ENCODE assay signal across 9 cellular contexts in the genomic region with DNA sequence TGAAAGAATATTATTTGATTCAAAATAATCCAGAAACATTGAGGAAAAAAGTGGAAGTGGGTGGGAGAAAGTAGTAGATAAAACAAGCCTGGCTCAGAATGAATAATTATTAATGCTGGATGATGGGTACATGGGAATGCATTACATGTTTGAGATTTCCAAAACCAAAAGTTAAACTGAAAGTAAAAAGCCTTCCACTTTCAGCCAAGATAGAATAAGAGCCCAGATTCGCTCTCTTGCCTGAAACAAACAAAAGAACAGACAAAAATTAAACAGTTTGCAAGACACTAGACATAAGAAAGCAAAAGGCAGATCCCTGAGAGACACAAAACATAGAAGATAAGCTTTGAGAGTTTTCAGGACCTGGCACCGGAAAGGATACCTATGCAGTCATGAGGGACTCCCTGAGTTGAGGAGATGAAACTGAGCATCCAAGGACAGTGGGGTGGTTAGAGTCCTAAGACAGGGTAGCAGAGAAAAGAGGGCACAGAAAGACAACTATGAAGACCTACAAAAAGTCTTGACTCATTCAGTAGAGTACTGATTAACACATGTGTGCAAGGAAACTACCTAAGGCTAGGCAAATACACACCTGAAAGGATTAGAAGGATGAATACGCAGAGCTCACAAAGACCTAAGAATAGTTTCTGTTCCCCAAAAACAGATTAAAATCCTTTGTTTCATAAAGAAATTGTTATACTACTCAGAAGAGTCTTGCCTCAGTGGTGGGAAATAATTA. TPM values are rescaled to one million over a fixed set of nuclear protein-coding genes. Genes with fewer than 3 reads are reported as not detected.
DNase-seq lines count a peak whose midpoint lies in the region; ATAC-seq lines count a peak whose summit lies in the region.
"Had no signal": no experiment of that assay in that cellular context is flagged by ENCODE, and none has a peak within 500 bp of the region (broad histone marks: within the 10 kb centered on the region; RNA-seq: fewer than 3 reads in every experiment).

No MANE protein-coding gene starts in this region.

- no peaks in the 10 kb centered on the region for H3K27me3 Mint-ChIP-seq in activated CD4-positive, alpha-beta T cell treated with anti-CD3 and anti-CD28 coated beads, Interleukin-2, amount 10 ng/mL, durations not matched to agents 7 days and 5 days
- no peaks in the 10 kb centered on the region for H3K27me3 Mint-ChIP-seq in activated T-helper 2 cell treated with anti-CD3 and anti-CD28 coated beads, Interferon-gamma antibody, Interleukin-2, Interleukin-4, amounts not matched to agents 10 μg/mL and 5 μg/mL and 100 μg/mL, durations not matched to agents 14 hours and 24 hours and 36 hours (ENCODE audit: low read depth)
- H3K27me3 Mint-ChIP-seq in stimulated activated naive B cell treated with anti-CD40 and anti-IgM and Interleukin-4, amounts not matched to agents 10 μg/mL and 1 μg/mL and 100 μg/mL, for 72 hours, result no peaks in the 10 kb centered on the region

- intact Hi-C loops in activated T-helper 2 cell treated with anti-CD3 and anti-CD28 coated beads, Interferon-gamma antibody, Interleukin-2, Interleukin-4, amounts not matched to agents 10 μg/mL and 5 μg/mL and 100 μg/mL, durations not matched to agents 14 hours and 24 hours and 36 hours (cut with micrococcal nuclease), result no loop called here

- ATAC-seq in HG02678 (IDR thresholded peaks at IDR 0.05; ENCODE audit: unreplicated experiment), result peak; percentile 77
- peak; percentile 86 to 96 for ATAC-seq in stimulated activated naive B cell treated with anti-CD40 and anti-IgM and Interleukin-4, amounts not matched to agents 10 μg/mL and 1 μg/mL and 100 μg/mL, for 72 hours (replicated peaks)

- peak overlapping the region; percentile 10 for H3K27ac Mint-ChIP-seq in activated CD4-positive, alpha-beta T cell treated with anti-CD3 and anti-CD28 coated beads, Interleukin-2, amount 10 ng/mL, durations not matched to agents 7 days and 5 days
- H3K27ac Mint-ChIP-seq in activated T-helper 2 cell treated with anti-CD3 and anti-CD28 coated beads, Interferon-gamma antibody, Interleukin-2, Interleukin-4, amounts not matched to agents 10 μg/mL and 5 μg/mL and 100 μg/mL, durations not matched to agents 14 hours and 24 hours and 36 hours, result peak overlapping the region; percentile 47
- peak overlapping the region; percentile 47 for H3K27ac Mint-ChIP-seq in stimulated activated naive B cell treated with anti-CD40 and anti-IgM and Interleukin-4, amounts not matched to agents 10 μg/mL and 1 μg/mL and 100 μg/mL, for 72 hours

- peaks cover 10% of the 10 kb centered on the region for H3K4me1 Mint-ChIP-seq in activated CD4-positive, alpha-beta T cell treated with anti-CD3 and anti-CD28 coated beads, Interleukin-2, amount 10 ng/mL, durations not matched to agents 7 days and 5 days
- H3K4me1 Mint-ChIP-seq in activated T-helper 2 cell treated with anti-CD3 and anti-CD28 coated beads, Interferon-gamma antibody, Interleukin-2, Interleukin-4, amounts not matched to agents 10 μg/mL and 5 μg/mL and 100 μg/mL, durations not matched to agents 14 hours and 24 hours and 36 hours (ENCODE audit: low read depth), result peaks cover 12% of the 10 kb centered on the region
- peaks cover 11 to 20% of the 10 kb centered on the region in 2 donors for H3K4me1 Mint-ChIP-seq in stimulated activated naive B cell treated with anti-CD40 and anti-IgM and Interleukin-4, amounts not matched to agents 10 μg/mL and 1 μg/mL and 100 μg/mL, for 72 hours

- POLR2A ChIA-PET in activated CD4-positive, alpha-beta T cell treated with anti-CD3 and anti-CD28 coated beads, Interleukin-2, amount 10 ng/mL, durations not matched to agents 7 days and 5 days (lab: Charles Lee), result no interaction called here

- H3K36me3 Mint-ChIP-seq in activated CD4-positive, alpha-beta T cell treated with anti-CD3 and anti-CD28 coated beads, Interleukin-2, amount 10 ng/mL, durations not matched to agents 7 days and 5 days (ENCODE audit: low read depth), result peaks cover 23% of the 10 kb centered on the region
- peaks cover 38% of the 10 kb centered on the region for H3K36me3 Mint-ChIP-seq in activated T-helper 2 cell treated with anti-CD3 and anti-CD28 coated beads, Interferon-gamma antibody, Interleukin-2, Interleukin-4, amounts not matched to agents 10 μg/mL and 5 μg/mL and 100 μg/mL, durations not matched to agents 14 hours and 24 hours and 36 hours (ENCODE audit: low read depth)
- H3K36me3 Mint-ChIP-seq in stimulated activated naive B cell treated with anti-CD40 and anti-IgM and Interleukin-4, amounts not matched to agents 10 μg/mL and 1 μg/mL and 100 μg/mL, for 72 hours, result peaks cover 28 to 37% of the 10 kb centered on the region in 2 donors

- H3K9me3 Mint-ChIP-seq in activated CD4-positive, alpha-beta T cell treated with anti-CD3 and anti-CD28 coated beads, Interleukin-2, amount 10 ng/mL, durations not matched to agents 7 days and 5 days, result peaks cover 5% of the 10 kb centered on the region
- H3K9me3 Mint-ChIP-seq in activated T-helper 2 cell treated with anti-CD3 and anti-CD28 coated beads, Interferon-gamma antibody, Interleukin-2, Interleukin-4, amounts not matched to agents 10 μg/mL and 5 μg/mL and 100 μg/mL, durations not matched to agents 14 hours and 24 hours and 36 hours, result peaks cover 7% of the 10 kb centered on the region
- no peaks in the 10 kb centered on the region for H3K9me3 Mint-ChIP-seq in stimulated activated naive B cell treated with anti-CD40 and anti-IgM and Interleukin-4, amounts not matched to agents 10 μg/mL and 1 μg/mL and 100 μg/mL, for 72 hours

- peak overlapping the region; percentile 1 for H3K4me3 Mint-ChIP-seq in activated CD4-positive, alpha-beta T cell treated with anti-CD3 and anti-CD28 coated beads, Interleukin-2, amount 10 ng/mL, durations not matched to agents 7 days and 5 days
- H3K4me3 Mint-ChIP-seq in activated T-helper 2 cell treated with anti-CD3 and anti-CD28 coated beads, Interferon-gamma antibody, Interleukin-2, Interleukin-4, amounts not matched to agents 10 μg/mL and 5 μg/mL and 100 μg/mL, durations not matched to agents 14 hours and 24 hours and 36 hours (ENCODE audit: low read depth), result no peak overlapping the region
- H3K4me3 Mint-ChIP-seq in stimulated activated naive B cell treated with anti-CD40 and anti-IgM and Interleukin-4, amounts not matched to agents 10 μg/mL and 1 μg/mL and 100 μg/mL, for 72 hours, result peak overlapping the region; percentile 29 to 34

- CTCF ChIA-PET in activated CD4-positive, alpha-beta T cell treated with anti-CD3 and anti-CD28 coated beads, Interleukin-2, amount 10 ng/mL, durations not matched to agents 7 days and 5 days (lab: Charles Lee), result no interaction called here

- DNase-seq in activated CD4-positive, alpha-beta T cell treated with anti-CD3 and anti-CD28 coated beads, Interleukin-2, amount 10 ng/mL, durations not matched to agents 7 days and 5 days, result no peak
- no peak for DNase-seq in activated CD4-positive, alpha-beta T cell treated with anti-CD3 and anti-CD28 coated beads, Interleukin-2, amount 50 U/mL, for 48 hours
- DNase-seq in activated T-helper 2 cell treated with anti-CD3 and anti-CD28 coated beads, Interferon-gamma antibody, Interleukin-2, Interleukin-4, amounts not matched to agents 10 μg/mL and 5 μg/mL and 100 μg/mL, durations not matched to agents 14 hours and 24 hours and 36 hours (ENCODE audit: low spot score), result no peak
- no peak for DNase-seq in stimulated activated naive B cell treated with anti-CD40 and anti-IgM and Interleukin-4, amounts not matched to agents 10 μg/mL and 1 μg/mL and 100 μg/mL, for 72 hours
- DNase-seq in NCI-H748 (lab: John Stamatoyannopoulos, UW; ENCODE audit: unreplicated experiment) (no peak), NCI-H2196 treated with DMSO at 0.1 percent for 48 hours (lab: John Stamatoyannopoulos, UW; ENCODE audit: unreplicated experiment) (no peak), epidermal melanocyte (ENCODE audit: insufficient read length, low spot score) (no peak)
- DNase-seq: hypothalamus had no signal

RNA-seq across cellular contexts. Expression of a gene that starts 54.1 kb away (rescaled TPM):
- total RNA-seq in activated CD4-positive, alpha-beta T cell treated with anti-CD3 and anti-CD28 coated beads, Interleukin-2, amount 10 ng/mL, durations not matched to agents 7 days and 5 days, result 10 to 100 TPM; 14.0 to 17.1 TPM
- 32.4 and 35.9 TPM in 2 replicates for total RNA-seq in activated T-helper 2 cell treated with anti-CD3 and anti-CD28 coated beads, Interferon-gamma antibody, Interleukin-2, Interleukin-4, amounts not matched to agents 10 μg/mL and 5 μg/mL and 100 μg/mL, durations not matched to agents 14 hours and 24 hours and 36 hours
